In the genomic region with DNA sequence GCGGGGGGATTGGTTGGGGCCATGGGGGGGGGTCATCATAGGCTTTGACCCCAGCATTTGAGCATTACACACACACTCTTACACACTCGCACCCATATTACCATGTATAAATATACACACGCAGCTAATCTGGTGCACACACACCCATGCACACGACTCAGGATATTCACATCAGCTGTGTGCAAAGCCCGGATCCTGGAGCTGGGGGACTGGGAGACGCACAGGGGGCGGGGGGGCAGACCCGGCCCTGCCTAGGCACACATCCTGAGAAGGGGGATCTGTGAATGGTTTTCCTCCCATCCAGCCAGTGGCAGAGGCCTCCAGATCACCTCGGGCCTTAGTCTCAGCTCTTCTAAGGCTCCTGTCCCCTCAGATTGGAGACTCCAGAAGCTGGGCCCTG, we compare ENCODE assay signal across 32 cellular contexts. TPM values are rescaled to one million over a fixed set of nuclear protein-coding genes. Genes with fewer than 3 reads are reported as not detected.
"Had no signal": no experiment of that assay in that cellular context is flagged by ENCODE, and none has a peak within 500 bp of the region (broad histone marks: within the 10 kb centered on the region; RNA-seq: fewer than 3 reads in every experiment).

No MANE protein-coding gene starts in this region.

- H3K27me3 ChIP-seq: ascending aorta, cardiac muscle cell had no signal

- H3K9me3 ChIP-seq: ascending aorta, breast epithelium, esophagus muscularis mucosa, gastroesophageal sphincter had no signal

- ATAC-seq: activated CD8-positive, alpha-beta T cell treated with anti-CD3 and anti-CD28 coated beads for 36 hours; activated T-cell treated with anti-CD3 and anti-CD28 coated beads, Interleukin-2, amount 50 U/mL, for 4 hours; effector memory CD8-positive, alpha-beta T cell; gastroesophageal sphincter had no signal

- H3K4me1 ChIP-seq: ascending aorta, breast epithelium, esophagus muscularis mucosa, gastroesophageal sphincter had no signal

- DNase-seq: activated CD4-positive, alpha-beta T cell treated with anti-CD3 and anti-CD28 coated beads for 48 hours; activated CD4-positive, alpha-beta T cell treated with anti-CD3 and anti-CD28 coated beads, Interleukin-2, amount 50 U/mL, for 1 hour; activated CD4-positive, alpha-beta T cell treated with anti-CD3 and anti-CD28 coated beads, Interleukin-2, amount 50 U/mL, for 48 hours; activated CD8-positive, alpha-beta memory T cell treated with anti-CD3 and anti-CD28 coated beads for 24 hours; activated CD8-positive, alpha-beta T cell treated with anti-CD3 and anti-CD28 coated beads for 36 hours; activated gamma-delta T cell; activated naive CD4-positive, alpha-beta T cell; activated naive CD4-positive, alpha-beta T cell treated with anti-CD3 and anti-CD28 coated beads, Interleukin-2, amount 10 ng/mL, durations not matched to agents 7 days and 5 days; activated naive CD8-positive, alpha-beta T cell treated with anti-CD3 and anti-CD28 coated beads, Interleukin-2, amount 10 ng/mL, durations not matched to agents 7 days and 5 days; activated T-cell treated with anti-CD3 and anti-CD28 coated beads, Interleukin-2, amount 50 U/mL, for 4 hours; central memory CD4-positive, alpha-beta T cell; effector CD4-positive, alpha-beta T cell; effector memory CD8-positive, alpha-beta T cell; erythroblast; foreskin melanocyte; T-helper 2 cell had no signal

- H3K4me3 ChIP-seq: ascending aorta, breast epithelium, cardiac muscle cell, coronary artery, dorsolateral prefrontal cortex, esophagus muscularis mucosa, gastroesophageal sphincter had no signal

- H3K4me3 Mint-ChIP-seq: activated CD8-positive, alpha-beta T cell treated with anti-CD3 and anti-CD28 coated beads for 36 hours; activated naive CD4-positive, alpha-beta T cell treated with anti-CD3 and anti-CD28 coated beads, Interleukin-2, amount 10 ng/mL, durations not matched to agents 7 days and 5 days; activated naive CD8-positive, alpha-beta T cell treated with anti-CD3 and anti-CD28 coated beads, Interleukin-2, amount 10 ng/mL, durations not matched to agents 7 days and 5 days; activated T-cell treated with anti-CD3 and anti-CD28 coated beads, Interleukin-2, amount 50 U/mL, for 4 hours; activated T-helper 17 cell treated with anti-CD3 and anti-CD28 coated beads, Interleukin-2, amount 50 U/mL, for 72 hours; brain; dendritic cell treated with granulocyte-macrophage colony-stimulating factor and Interleukin-4, amounts not matched to agents 40 ng/mL and 50 ng/mL, for 4 days; effector memory CD8-positive, alpha-beta T cell had no signal

- H3K27me3 Mint-ChIP-seq: activated CD8-positive, alpha-beta T cell treated with anti-CD3 and anti-CD28 coated beads for 36 hours; activated naive CD8-positive, alpha-beta T cell treated with anti-CD3 and anti-CD28 coated beads, Interleukin-2, amount 10 ng/mL, durations not matched to agents 7 days and 5 days; dendritic cell treated with granulocyte-macrophage colony-stimulating factor and Interleukin-4, amounts not matched to agents 40 ng/mL and 50 ng/mL, for 4 days had no signal

- H3K9me3 Mint-ChIP-seq: activated CD8-positive, alpha-beta T cell treated with anti-CD3 and anti-CD28 coated beads for 36 hours; activated naive CD4-positive, alpha-beta T cell treated with anti-CD3 and anti-CD28 coated beads, Interleukin-2, amount 10 ng/mL, durations not matched to agents 7 days and 5 days; activated naive CD4-positive, alpha-beta T cell treated with anti-CD3 and anti-CD28 coated beads, Interleukin-2, amount 50 U/mL, for 72 hours; activated naive CD8-positive, alpha-beta T cell treated with anti-CD3 and anti-CD28 coated beads, Interleukin-2, amount 10 ng/mL, durations not matched to agents 7 days and 5 days; activated T-cell treated with anti-CD3 and anti-CD28 coated beads, Interleukin-2, amount 50 U/mL, for 4 hours; activated T-helper 17 cell treated with anti-CD3 and anti-CD28 coated beads, Interleukin-2, amount 50 U/mL, for 72 hours; dendritic cell treated with granulocyte-macrophage colony-stimulating factor and Interleukin-4, amounts not matched to agents 40 ng/mL and 50 ng/mL, for 4 days; effector memory CD8-positive, alpha-beta T cell had no signal

- H3K36me3 ChIP-seq: ascending aorta, breast epithelium, cardiac muscle cell, esophagus muscularis mucosa, gastroesophageal sphincter had no signal

- H3K27ac ChIP-seq: ascending aorta, breast epithelium, cardiac muscle cell, coronary artery, dorsolateral prefrontal cortex, esophagus muscularis mucosa, gastroesophageal sphincter had no signal

- H3K27ac Mint-ChIP-seq: activated CD8-positive, alpha-beta T cell treated with anti-CD3 and anti-CD28 coated beads for 36 hours; activated naive CD4-positive, alpha-beta T cell treated with anti-CD3 and anti-CD28 coated beads, Interleukin-2, amount 10 ng/mL, durations not matched to agents 7 days and 5 days; effector memory CD8-positive, alpha-beta T cell had no signal

- H3K4me1 Mint-ChIP-seq: brain had no signal

- H3K36me3 Mint-ChIP-seq: activated naive CD4-positive, alpha-beta T cell treated with anti-CD3 and anti-CD28 coated beads, Interleukin-2, amount 10 ng/mL, durations not matched to agents 7 days and 5 days; activated naive CD4-positive, alpha-beta T cell treated with anti-CD3 and anti-CD28 coated beads, Interleukin-2, amount 50 U/mL, for 72 hours; activated naive CD8-positive, alpha-beta T cell treated with anti-CD3 and anti-CD28 coated beads, Interleukin-2, amount 10 ng/mL, durations not matched to agents 7 days and 5 days; brain had no signal

RNA-seq across cellular contexts. Expression of gene ASGR2, which starts 5.6 kb away (rescaled TPM):
- total RNA-seq: activated CD8-positive, alpha-beta T cell treated with anti-CD3 and anti-CD28 coated beads for 36 hours; activated naive CD4-positive, alpha-beta T cell treated with anti-CD3 and anti-CD28 coated beads, Interleukin-2, amount 50 U/mL, for 72 hours; activated naive CD8-positive, alpha-beta T cell treated with anti-CD3 and anti-CD28 coated beads, Interleukin-2, amount 10 ng/mL, durations not matched to agents 7 days and 5 days; activated T-helper 17 cell treated with anti-CD3 and anti-CD28 coated beads, Interleukin-2, amount 50 U/mL, for 72 hours; ascending aorta; cardiac muscle cell; cerebellum; fibroblast of lung; fibroblast of villous mesenchyme; glomerular endothelial cell; T-helper 1 cell treated with Interleukin-12 subunit alpha and Interleukin-12 subunit beta and Interleukin-4 antibody, amounts not matched to agents 30 ng/mL and 1 ng/mL, for 36 hours had no signal
- polyA plus RNA-seq: fibroblast of lung had no signal

RNA-seq across cellular contexts. Expression of gene CLEC10A, which starts 28.9 kb away (rescaled TPM):
- total RNA-seq: activated CD8-positive, alpha-beta T cell treated with anti-CD3 and anti-CD28 coated beads for 36 hours; activated naive CD4-positive, alpha-beta T cell treated with anti-CD3 and anti-CD28 coated beads, Interleukin-2, amount 50 U/mL, for 72 hours; activated T-cell treated with anti-CD3 and anti-CD28 coated beads, Interleukin-2, amount 50 U/mL, for 4 hours; activated T-helper 17 cell treated with anti-CD3 and anti-CD28 coated beads, Interleukin-2, amount 50 U/mL, for 72 hours; cardiac muscle cell; cerebellum; fibroblast of lung; fibroblast of villous mesenchyme; glomerular endothelial cell; T-helper 1 cell treated with Interleukin-12 subunit alpha and Interleukin-12 subunit beta and Interleukin-4 antibody, amounts not matched to agents 30 ng/mL and 1 ng/mL, for 36 hours had no signal
- polyA plus RNA-seq: cardiac muscle cell, fibroblast of lung had no signal
